Comparison of ENCODE assay signal across 8 cellular contexts in the genomic region with DNA sequence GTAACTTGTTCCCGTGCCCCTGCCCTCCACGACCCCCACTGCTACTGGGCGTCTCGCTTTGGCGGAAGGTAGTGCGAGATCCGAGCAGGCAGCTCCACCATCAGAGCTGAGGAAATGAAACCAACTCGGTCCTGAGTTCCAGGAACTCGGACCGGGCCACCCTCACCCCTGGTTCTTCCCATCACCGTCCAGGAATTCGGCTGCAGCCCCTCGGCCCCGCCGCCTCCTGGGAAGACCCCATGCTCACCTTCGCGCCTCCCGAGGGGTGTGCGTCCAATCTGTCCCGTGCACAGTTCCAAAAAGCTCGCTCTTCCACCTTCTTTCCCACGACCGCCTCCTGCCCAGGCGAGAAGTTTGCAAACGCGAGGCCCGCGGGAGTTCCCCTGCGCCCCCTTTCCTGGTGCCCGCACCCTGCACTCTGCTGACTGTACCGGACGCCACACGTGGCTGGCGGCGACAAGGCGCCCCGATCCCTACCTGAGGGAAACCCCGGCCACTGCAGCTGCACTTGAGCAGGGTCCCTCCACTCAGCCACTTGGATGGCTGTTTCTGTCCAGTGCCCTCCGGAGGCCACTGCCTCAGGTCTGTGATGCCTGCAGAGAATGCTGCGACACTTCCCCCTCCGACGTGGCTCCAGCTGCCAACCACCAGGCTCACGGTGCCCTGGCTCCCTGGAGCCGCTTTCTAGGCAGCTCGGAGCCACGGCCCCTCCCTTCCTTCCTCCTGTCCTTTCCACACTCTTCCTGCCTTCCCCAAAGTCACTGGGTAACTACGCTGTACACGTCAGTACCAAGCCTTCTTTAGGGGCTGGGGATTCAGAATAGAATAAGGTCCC. TPM values are rescaled to one million over a fixed set of nuclear protein-coding genes. Genes with fewer than 3 reads are reported as not detected.
DNase-seq lines count a peak whose midpoint lies in the region; TF ChIP-seq lines count a peak whose summit lies in the region.

MLKL (minus strand) TSS at position 657 of the 835 bp plus-strand sequence. CDS start 5,105 bp downstream, outside the sequence.

- intact Hi-C loops in dorsolateral prefrontal cortex (cut with DNase I) = loop anchor here in 1 of 2 donors (10.0 kb wide), 1 partner anchor 414 kb away; the partner anchor contains the start of gene LDHD

- H3K23ac ChIP-seq in mesendoderm (ENCODE audit: low read length) = no peak within 1 kb of the TSS

- H3K4me3 ChIP-seq in GM08714 (ENCODE audit: low read length) (peak within 1 kb of the TSS; percentile 71), dorsolateral prefrontal cortex (peak within 1 kb of the TSS; percentile 38 to 91 (median 68)), mesendoderm (ENCODE audit: low read length) (peak within 1 kb of the TSS; percentile 9)

- H3K27me3 ChIP-seq in dorsolateral prefrontal cortex (peaks cover 0 to 10% (median 0%) of the 10 kb centered on the region in 45 donors), mesendoderm (ENCODE audit: insufficient read depth, low read length, poor library complexity) (peaks cover 1% of the 10 kb centered on the region)

- H3K18ac ChIP-seq in mesendoderm (ENCODE audit: low read length) = no peak within 1 kb of the TSS

- H2BK120ac ChIP-seq in mesendoderm (ENCODE audit: low read depth, low read length) = no peak within 1 kb of the TSS

- no peak within 1 kb of the TSS for H4K5ac ChIP-seq in mesendoderm (ENCODE audit: low read length)

- H2BK5ac ChIP-seq in mesendoderm (ENCODE audit: low read length) = no peak within 1 kb of the TSS

- no peak within 1 kb of the TSS for H2AK5ac ChIP-seq in mesendoderm (ENCODE audit: low read length)

- no peaks in the 10 kb centered on the region for H3K4me1 ChIP-seq in mesendoderm (ENCODE audit: control insufficient read depth, low read depth, low read length)

- peak within 1 kb of the TSS; percentile 28 for H3K4me2 ChIP-seq in mesendoderm (ENCODE audit: low read length)

- H3K27ac ChIP-seq in dorsolateral prefrontal cortex (peak within 1 kb of the TSS in 57 of 59 donors; percentile 15 to 89 (median 72)), mesendoderm (ENCODE audit: low read depth, low read length) (no peak within 1 kb of the TSS)

- DNase-seq in H4 (ENCODE audit: low spot score) = peak; percentile 44
- DNase-seq in MV-4-11 (lab: John Stamatoyannopoulos, UW) = peak; percentile 79
- DNase-seq in activated CD4-positive, alpha-beta T cell treated with anti-CD3 and anti-CD28 coated beads, Interleukin-2, amount 10 ng/mL, durations not matched to agents 7 days and 5 days = peak; percentile 56
- DNase-seq in dorsolateral prefrontal cortex = peak in 2 of 10 donors; percentile 47 to 48
- DNase-seq in mesendoderm = peak; percentile 25
- peak; percentile 44 for DNase-seq in stimulated activated CD8-positive, alpha-beta memory T cell treated with anti-CD3 and anti-CD28 coated beads, Interleukin-4, amount 100 ng/mL, for 24 hours (ENCODE audit: low read depth)
- DNase-seq in NCI-H1105 treated with DMSO at 0.1 percent for 48 hours (lab: John Stamatoyannopoulos, UW) = no peak

- H3K79me2 ChIP-seq in mesendoderm (ENCODE audit: control insufficient read depth, insufficient read depth, low read length) = no peaks in the 10 kb centered on the region

- no peaks in the 10 kb centered on the region for H3K36me3 ChIP-seq in mesendoderm (ENCODE audit: control insufficient read depth, insufficient read depth, low read length)

- TF ChIP-seq CTCF in dorsolateral prefrontal cortex (IDR thresholded peaks at IDR 0.05 in 54 of 56, conservative IDR thresholded peaks at IDR 0.05 in 2 of 56; ENCODE audit: low read depth in 1 of 56, partially characterized antibody in 56 of 56) = peak in 2 of 56 donors; percentile 6 to 7

- H3K27ac Mint-ChIP-seq in activated CD4-positive, alpha-beta T cell treated with anti-CD3 and anti-CD28 coated beads, Interleukin-2, amount 10 ng/mL, durations not matched to agents 7 days and 5 days = peak within 1 kb of the TSS; percentile 99

- H3K4ac ChIP-seq in mesendoderm (ENCODE audit: low read depth, low read length) = no peak within 1 kb of the TSS

- peaks cover 59% of the 10 kb centered on the region for H3K4me1 Mint-ChIP-seq in activated CD4-positive, alpha-beta T cell treated with anti-CD3 and anti-CD28 coated beads, Interleukin-2, amount 10 ng/mL, durations not matched to agents 7 days and 5 days

- H4K8ac ChIP-seq in mesendoderm (ENCODE audit: low read depth, low read length) = no peak within 1 kb of the TSS

- no CpG with 5 or more reads among the region's 48 CpGs for WGBS in mesendoderm (ENCODE audit: extremely low coverage, insufficient coverage, low lambda C conversion rate)

- no peaks in the 10 kb centered on the region for H3K27me3 Mint-ChIP-seq in activated CD4-positive, alpha-beta T cell treated with anti-CD3 and anti-CD28 coated beads, Interleukin-2, amount 10 ng/mL, durations not matched to agents 7 days and 5 days

- H3K9me3 Mint-ChIP-seq in activated CD4-positive, alpha-beta T cell treated with anti-CD3 and anti-CD28 coated beads, Interleukin-2, amount 10 ng/mL, durations not matched to agents 7 days and 5 days = no peaks in the 10 kb centered on the region

- H3K36me3 Mint-ChIP-seq in activated CD4-positive, alpha-beta T cell treated with anti-CD3 and anti-CD28 coated beads, Interleukin-2, amount 10 ng/mL, durations not matched to agents 7 days and 5 days (ENCODE audit: low read depth) = peaks cover 23% of the 10 kb centered on the region

- POLR2A ChIA-PET in activated CD4-positive, alpha-beta T cell treated with anti-CD3 and anti-CD28 coated beads, Interleukin-2, amount 10 ng/mL, durations not matched to agents 7 days and 5 days (lab: Charles Lee) = interaction anchor here (0.8 to 2.0 kb wide), 3 partner anchors 33 to 519 kb away, joined by 3 to 9 read pairs (median 3); partner anchors contain the start of genes RFWD3 and WDR59

- CTCF ChIA-PET in activated CD4-positive, alpha-beta T cell treated with anti-CD3 and anti-CD28 coated beads, Interleukin-2, amount 10 ng/mL, durations not matched to agents 7 days and 5 days (lab: Charles Lee) = interaction anchor here (0.6 to 2.5 kb wide), 10 partner anchors 12 to 498 kb away, joined by 3 to 12 read pairs (median 3); partner anchors contain the start of gene RFWD3

- peak within 1 kb of the TSS; percentile 56 for H3K9ac ChIP-seq in mesendoderm (ENCODE audit: low read length)

- peak within 1 kb of the TSS; percentile 75 for H3K56ac ChIP-seq in mesendoderm (ENCODE audit: low read length)

- peak within 1 kb of the TSS; percentile 99 for H3K4me3 Mint-ChIP-seq in activated CD4-positive, alpha-beta T cell treated with anti-CD3 and anti-CD28 coated beads, Interleukin-2, amount 10 ng/mL, durations not matched to agents 7 days and 5 days

- H3K79me1 ChIP-seq in mesendoderm (ENCODE audit: low read length) = no peaks in the 10 kb centered on the region

- H2BK15ac ChIP-seq in mesendoderm (replicated peaks; ENCODE audit: low read depth) = no peak within 1 kb of the TSS

RNA-seq across cellular contexts. Expression of gene MLKL, which starts in this region (rescaled TPM):
- total RNA-seq in H4 (2014; rRNA removed; shearing (Covaris generic)) = 6.6 and 8.4 TPM in 2 replicates
- total RNA-seq in activated CD4-positive, alpha-beta T cell treated with anti-CD3 and anti-CD28 coated beads, Interleukin-2, amount 10 ng/mL, durations not matched to agents 7 days and 5 days = 10 to 100 TPM; 36.7 to 42.0 TPM
- 10 to 100 TPM in 13 of 120 experiments, 1 to 10 TPM in 107; 1.3 to 18.4 (median 4.9) TPM for total RNA-seq in dorsolateral prefrontal cortex
- 0.98 TPM for polyA plus RNA-seq in mesendoderm (2013, experiment 1 of 2)
- polyA plus RNA-seq in mesendoderm (2013, experiment 2 of 2) = 1.1 TPM

Comparison
In these comparisons a context has a peak if more than half of its experiments do, and no peak if none do; other contexts are left out.
1. H3K4me3 ChIP-seq: peak in every context shown above with its lines; median percentile 71 in GM08714; 68 in dorsolateral prefrontal cortex; 9 in mesendoderm.